Comparison of ENCODE assay signal across 8 cellular contexts in genomic region chr10:13348216-13349017, GRCh38. TPM values are rescaled to one million over a fixed set of nuclear protein-coding genes. Genes with fewer than 3 reads are reported as not detected.
DNase-seq lines count a peak whose midpoint lies in the region; ATAC-seq and TF ChIP-seq lines count a peak whose summit lies in the region.

Gene SEPHS1, minus strand, starts transcription at chr10:13348293. Its CDS starts 3,343 bp downstream, at chr10:13344950.

- 0% methylated on average over 11 to 23 of the region's 65 CpGs for WGBS in esophagus squamous epithelium, 2 donors

- peaks cover 20 to 51% (median 22%) of the 10 kb centered on the region in 3 donors for H3K4me1 ChIP-seq in esophagus squamous epithelium

- no peak for TF ChIP-seq CTCF in esophagus squamous epithelium (IDR thresholded peaks at IDR 0.05)

- H3K4me3 ChIP-seq in esophagus squamous epithelium: peak within 1 kb of the TSS; percentile 58 to 89 (median 82)

- H3K9me3 Mint-ChIP-seq in stimulated activated effector memory CD8-positive, alpha-beta T cell treated with anti-CD3 and anti-CD28 coated beads, Interleukin-12 subunit alpha, Interleukin-12 subunit beta, amount 100 ng/mL, for 72 hours: no peaks in the 10 kb centered on the region

- H3K27me3 ChIP-seq in esophagus squamous epithelium: peaks cover 0 to 23% (median 2%) of the 10 kb centered on the region in 4 donors

- peak within 1 kb of the TSS; percentile 91 to 99 (median 98) for H3K27ac ChIP-seq in esophagus squamous epithelium

- H3K36me3 Mint-ChIP-seq in stimulated activated effector memory CD8-positive, alpha-beta T cell treated with anti-CD3 and anti-CD28 coated beads, Interleukin-12 subunit alpha, Interleukin-12 subunit beta, amount 100 ng/mL, for 72 hours: peaks cover 32% of the 10 kb centered on the region

- peak within 1 kb of the TSS; percentile 80 for H3K27ac Mint-ChIP-seq in stimulated activated effector memory CD8-positive, alpha-beta T cell treated with anti-CD3 and anti-CD28 coated beads, Interleukin-12 subunit alpha, Interleukin-12 subunit beta, amount 100 ng/mL, for 72 hours

- ATAC-seq in GM19395 (IDR thresholded peaks at IDR 0.05; ENCODE audit: unreplicated experiment): peak; percentile 49
- ATAC-seq in HG03565 (IDR thresholded peaks at IDR 0.05; ENCODE audit: unreplicated experiment): peak; percentile 36
- peak; percentile 85 for ATAC-seq in stimulated activated effector memory CD8-positive, alpha-beta T cell treated with anti-CD3 and anti-CD28 coated beads, Interleukin-12 subunit alpha, Interleukin-12 subunit beta, amount 100 ng/mL, for 72 hours

- intact Hi-C loops in esophagus squamous epithelium (cut with DNase I): no loop called here

- peaks cover 0 to 14% (median 0%) of the 10 kb centered on the region in 3 donors for H3K36me3 ChIP-seq in esophagus squamous epithelium

- H3K4me3 Mint-ChIP-seq in stimulated activated effector memory CD8-positive, alpha-beta T cell treated with anti-CD3 and anti-CD28 coated beads, Interleukin-12 subunit alpha, Interleukin-12 subunit beta, amount 100 ng/mL, for 72 hours: peak within 1 kb of the TSS; percentile 82

- no peaks in the 10 kb centered on the region for H3K9me3 ChIP-seq in esophagus squamous epithelium

- H3K4me1 Mint-ChIP-seq in stimulated activated effector memory CD8-positive, alpha-beta T cell treated with anti-CD3 and anti-CD28 coated beads, Interleukin-12 subunit alpha, Interleukin-12 subunit beta, amount 100 ng/mL, for 72 hours: peaks cover 49% of the 10 kb centered on the region

- no peak for TF ChIP-seq POLR2A in esophagus squamous epithelium (IDR thresholded peaks at IDR 0.05)

- DNase-seq in CMK (ENCODE audit: low read depth): peak; percentile 33
- peak; percentile 85 to 89 for DNase-seq in activated T-cell treated with anti-CD3 and anti-CD28 coated beads, Interleukin-2, amount 50 U/mL, for 48 hours
- no peak for DNase-seq in esophagus squamous epithelium (lab: John Stamatoyannopoulos, UW)
- DNase-seq in myocyte (ENCODE audit: low read depth): peak; percentile 81
- DNase-seq in stimulated activated effector memory CD8-positive, alpha-beta T cell treated with anti-CD3 and anti-CD28 coated beads, Interleukin-12 subunit alpha, Interleukin-12 subunit beta, amount 100 ng/mL, for 72 hours (ENCODE audit: low spot score in 2 of 2): peak; percentile 60 to 89

TF ChIP-seq in PFSK-1, 5 proteins besides CTCF, POLR2A, EP300 and RAD21:
- TF ChIP-seq FOXP2 (optimal IDR thresholded peaks at IDR 0.05; ENCODE audit: borderline replicate concordance, extremely low read depth, extremely low read length, insufficient read depth) (no peak), REST (IDR thresholded peaks at IDR 0.05; ENCODE audit: insufficient read depth in 1 of 2, low read depth in 2 of 2, low read length in 2 of 2) (peak; percentile 57 to 75; a peak in 3 of 4 replicates), POLR2AphosphoS5 (IDR thresholded peaks at IDR 0.05; ENCODE audit: low read depth, low read length) (no peak), TAF1 (IDR thresholded peaks at IDR 0.05; ENCODE audit: borderline replicate concordance, insufficient read depth, low read length) (no peak), SIN3A (IDR thresholded peaks at IDR 0.05; ENCODE audit: borderline replicate concordance, insufficient read depth, low read length) (no peak)

RNA-seq across cellular contexts. Expression of gene SEPHS1, which starts in this region (rescaled TPM):
- 53.1 TPM for polyA plus RNA-seq in PFSK-1 (2012; ENCODE audit: insufficient read length, low read depth)
- total RNA-seq in esophagus squamous epithelium (10 to 100 TPM; 14.5 to 30.9 (median 26.2) TPM), myocyte (39.6 TPM in 2 replicates)
- 42.2 TPM for polyA plus RNA-seq in myocyte (2012)
